In genomic region chr12:106113042-106113441, GRCh38 we compare ENCODE assay signal across 8 cellular contexts. TPM values are rescaled to one million over a fixed set of nuclear protein-coding genes. Genes with fewer than 3 reads are reported as not detected.
A peak's percentile ranks its signal among the peaks of the same experiment; 100 is the strongest.
DNase-seq lines count a peak whose midpoint lies in the region; ATAC-seq, FAIRE-seq and TF ChIP-seq lines count a peak whose summit lies in the region.

No MANE protein-coding gene starts in this region.

- no peak overlapping the region for H2AFZ ChIP-seq in IMR-90 (replicated peaks; ENCODE audit: low read length, poor library complexity)
- H2AFZ ChIP-seq in K562 (ENCODE audit: low read depth, low read length): no peak overlapping the region

- peak overlapping the region; percentile 53 for H2BK120ac ChIP-seq in IMR-90 (ENCODE audit: low read depth, low read length)

- peak overlapping the region; percentile 67; the same call in 1 of the 2 replicates for H2AK5ac ChIP-seq in IMR-90 (ENCODE audit: low read depth, low read length)

- H3K27me3 Mint-ChIP-seq in natural killer cell treated with Interleukin-12 subunit alpha and Interleukin-12 subunit beta and Interleukin-15 and Interleukin-18, amount 100 ng/mL, for 72 hours: peaks cover 0 to 12% of the 10 kb centered on the region in 2 donors

- in situ Hi-C loops in IMR-90 (cut with MboI; ENCODE audit: low sequenced_read_pairs) (no loop called here), K562 (cut with MboI) (no loop called here)

- no peak overlapping the region for H2BK20ac ChIP-seq in IMR-90 (ENCODE audit: low read depth, low read length)

- TF ChIP-seq RAD21 in IMR-90 (IDR thresholded peaks at IDR 0.05; ENCODE audit: low read length) (no peak), K562 (CRISPR knock-in tag; conservative IDR thresholded peaks at IDR 0.05 in 1 of 2, IDR thresholded peaks at IDR 0.05 in 1 of 2) (no peak)

- CTCF ChIA-PET in IMR-90 (lab: Yijun Ruan, JAX): interaction anchor here (1.0 kb wide), 1 partner anchor 17 kb away, joined by 3 read pairs; no protein-coding TSS in a partner anchor
- CTCF ChIA-PET in K562 (lab: Yijun Ruan, JAX; ENCODE audit: low intra/inter-chr PET ratio): no interaction called here

- H3K4me1 Mint-ChIP-seq in natural killer cell treated with Interleukin-12 subunit alpha and Interleukin-12 subunit beta and Interleukin-15 and Interleukin-18, amount 100 ng/mL, for 72 hours (ENCODE audit: low read depth in 2 of 2): peaks cover 7 to 20% of the 10 kb centered on the region in 2 donors

- 49% methylated on average over 3 of the region's 6 CpGs; no CpG with 5 or more reads in 1 of the 2 experiments for WGBS in IMR-90 (ENCODE audit: extremely low coverage in 2 of 2, insufficient read length in 1 of 2), 2 experiments
- 0% methylated on average over 6 of the region's 6 CpGs for whole genome bisulfite sequencing in K562 (ENCODE audit: insufficient coverage, low coverage, missing lambda C conversion rate)

- H3K27ac ChIP-seq in IMR-90 (ENCODE audit: insufficient read depth, low read length) (no peak overlapping the region), K562 (ENCODE audit: extremely low read depth, low read depth, low read length) (no peak overlapping the region)

- H3K56ac ChIP-seq in IMR-90 (ENCODE audit: extremely low read depth, insufficient read depth, low read length): no peak overlapping the region

- peak overlapping the region; percentile 18 to 48; a peak in 1 of 4 replicates for H4K8ac ChIP-seq in IMR-90 (ENCODE audit: low read depth in 2 of 2, low read length in 2 of 2)

- 0 out of 2 replicates have a peak, but pooled peaks have one; percentile 5 for ATAC-seq in IMR-90 (ENCODE audit: low read depth)
- no peak for ATAC-seq in K562
- peak; percentile 71 to 80 for ATAC-seq in natural killer cell treated with Interleukin-12 subunit alpha and Interleukin-12 subunit beta and Interleukin-15 and Interleukin-18, amount 100 ng/mL, for 72 hours
- no peak for ATAC-seq in HG03095 (IDR thresholded peaks at IDR 0.05; ENCODE audit: unreplicated experiment)

- H3K36me3 ChIP-seq in IMR-90 (ENCODE audit: control insufficient read depth, insufficient read depth, low read length): no peaks in the 10 kb centered on the region
- no peaks in the 10 kb centered on the region for H3K36me3 ChIP-seq in K562 (ENCODE audit: control insufficient read depth, insufficient read depth, low read length)

- peaks cover 12 to 74% of the 10 kb centered on the region in 2 experiments; a peak in 3 of 4 replicates for H3K79me1 ChIP-seq in IMR-90 (ENCODE audit: low read depth in 1 of 2, low read length in 2 of 2)

- H3K4me2 ChIP-seq in IMR-90 (ENCODE audit: low read depth, low read length) (no peak overlapping the region), K562 (ENCODE audit: insufficient read depth, low read length) (no peak overlapping the region)

- H4K91ac ChIP-seq in IMR-90 (ENCODE audit: insufficient read depth, low read depth, low read length): 0 out of 2 replicates have a peak overlapping the region, but pooled peaks have one; percentile 49

- H4K20me1 ChIP-seq in IMR-90 (ENCODE audit: insufficient read depth, low read length) (peaks cover 27% of the 10 kb centered on the region), K562 (replicated peaks; ENCODE audit: control insufficient read depth, insufficient read depth, low read length) (no peaks in the 10 kb centered on the region; the same call in 1 of the 2 replicates)

- H3K27ac Mint-ChIP-seq in natural killer cell treated with Interleukin-12 subunit alpha and Interleukin-12 subunit beta and Interleukin-15 and Interleukin-18, amount 100 ng/mL, for 72 hours: peak overlapping the region; percentile 78 to 79

- H3K4me3 Mint-ChIP-seq in natural killer cell treated with Interleukin-12 subunit alpha and Interleukin-12 subunit beta and Interleukin-15 and Interleukin-18, amount 100 ng/mL, for 72 hours: peak overlapping the region; percentile 76

- no peak overlapping the region for H3K23ac ChIP-seq in IMR-90 (ENCODE audit: low read depth, low read length)

- H3K4ac ChIP-seq in IMR-90 (ENCODE audit: low read depth, low read length): peak overlapping the region; percentile 66

- no peak overlapping the region for H4K5ac ChIP-seq in IMR-90 (ENCODE audit: low read depth, low read length)

- H3K18ac ChIP-seq in IMR-90 (ENCODE audit: low read depth, low read length): no peak overlapping the region

- BruUV-seq in IMR-90 (replicated peaks; lab: Mats Ljungman, UMichigan) (no TSS peak), K562 (replicated peaks; lab: Mats Ljungman, UMichigan) (no TSS peak)

- H3K36me3 Mint-ChIP-seq in natural killer cell treated with Interleukin-12 subunit alpha and Interleukin-12 subunit beta and Interleukin-15 and Interleukin-18, amount 100 ng/mL, for 72 hours: no peaks in the 10 kb centered on the region

- H3K9ac ChIP-seq in IMR-90 (ENCODE audit: low read depth, low read length) (no peak overlapping the region), K562 (ENCODE audit: insufficient read depth in 1 of 2, low read depth in 2 of 2, low read length in 2 of 2) (no peak overlapping the region)

- no peaks in the 10 kb centered on the region for H3K27me3 ChIP-seq in IMR-90 (ENCODE audit: control insufficient read depth, insufficient read depth, low read length)
- peaks cover 2 to 5% of the 10 kb centered on the region in 2 experiments; a peak in 2 of 5 replicates for H3K27me3 ChIP-seq in K562 (ENCODE audit: control insufficient read depth in 2 of 2, insufficient read depth in 2 of 2, low read length in 2 of 2)

- H3K9me3 ChIP-seq in IMR-90 (ENCODE audit: control insufficient read depth, insufficient read depth, low read length): no peaks in the 10 kb centered on the region
- no peaks in the 10 kb centered on the region for H3K9me3 ChIP-seq in K562 (replicated peaks; ENCODE audit: control insufficient read depth, insufficient read depth, low read depth, low read length)

- TF ChIP-seq POLR2A in IMR-90 (IDR thresholded peaks at IDR 0.05; ENCODE audit: low read depth, low read length) (no peak), K562 (conservative IDR thresholded peaks at IDR 0.05) (no peak)

- H3K4me3 ChIP-seq in AG10803 (ENCODE audit: low read length): no peak overlapping the region
- H3K4me3 ChIP-seq in IMR-90 (ENCODE audit: insufficient read depth, low read depth, low read length): no peak overlapping the region
- no peak overlapping the region for H3K4me3 ChIP-seq in K562

- H2BK5ac ChIP-seq in IMR-90 (ENCODE audit: low read depth, low read length, poor library complexity, severe bottlenecking): no peak overlapping the region

- dilution Hi-C loops in IMR-90 (cut with HindIII; ENCODE audit: low sequenced_read_pairs, unreplicated experiment): no loop called here

- intact Hi-C loops in IMR-90 (cut with micrococcal nuclease) (no loop called here), K562 (cut with micrococcal nuclease) (no loop called here)

- DNase-seq in AG10803 (ENCODE audit: low read depth) (peak; percentile 68), IMR-90 (peak; percentile 68), K562 (ENCODE audit: extremely low read depth in 1 of 4, low spot score in 3 of 4) (no peak), DMS53 (lab: John Stamatoyannopoulos, UW) (no peak), SHP77 (lab: John Stamatoyannopoulos, UW) (no peak), ecto neural progenitor cell (ENCODE audit: low spot score) (no peak)
- no peak for DNase-seq in natural killer cell treated with Interleukin-12 subunit alpha and Interleukin-12 subunit beta and Interleukin-15 and Interleukin-18, amount 100 ng/mL, for 72 hours (ENCODE audit: low spot score)

- no peaks in the 10 kb centered on the region for H3K9me3 Mint-ChIP-seq in natural killer cell treated with Interleukin-12 subunit alpha and Interleukin-12 subunit beta and Interleukin-15 and Interleukin-18, amount 100 ng/mL, for 72 hours

- peak overlapping the region; percentile 51; the same call in 1 of the 2 replicates for H3K14ac ChIP-seq in IMR-90 (replicated peaks; ENCODE audit: low read depth, low read length)

- H3K4me1 ChIP-seq in IMR-90 (ENCODE audit: control insufficient read depth, insufficient read depth, low read length) (peaks cover 31% of the 10 kb centered on the region), K562 (replicated peaks in 1 of 2; ENCODE audit: control insufficient read depth in 2 of 2, insufficient read depth in 2 of 2, low read length in 2 of 2) (no peaks in the 10 kb centered on the region)

- H2BK15ac ChIP-seq in IMR-90 (ENCODE audit: low read depth, low read length): 0 out of 3 replicates have a peak overlapping the region, but pooled peaks have one; percentile 28

- H2AK9ac ChIP-seq in IMR-90 (replicated peaks; ENCODE audit: low read depth, low read length, poor library complexity): no peak overlapping the region

- FAIRE-seq in K562 (lab: Jason Lieb, UNC): no peak

- POLR2A ChIA-PET in IMR-90 (lab: Charles Lee; ENCODE audit: unreplicated experiment) (no interaction called here), K562 (lab: Yijun Ruan, JAX) (interaction anchor here (0.6 to 1.1 kb wide), 3 partner anchors 11 to 394 kb away, joined by 3 to 5 read pairs (median 3); no protein-coding TSS in a partner anchor)

- TF ChIP-seq CTCF in AG10803 (conservative IDR thresholded peaks at IDR 0.05; ENCODE audit: low read length): no peak
- TF ChIP-seq CTCF in IMR-90 (conservative IDR thresholded peaks at IDR 0.05; ENCODE audit: low read depth, low read length): no peak
- TF ChIP-seq CTCF in K562 (IDR thresholded peaks at IDR 0.05 in 2 of 3, conservative IDR thresholded peaks at IDR 0.05 in 1 of 3; ENCODE audit: insufficient read depth in 2 of 3, low read depth in 1 of 3, low read length in 3 of 3): no peak

- H3K9me1 ChIP-seq in IMR-90 (ENCODE audit: insufficient read depth, low read length) (peaks cover 26% of the 10 kb centered on the region), K562 (ENCODE audit: control insufficient read depth, insufficient read depth, low read length) (no peaks in the 10 kb centered on the region)

- TF ChIP-seq EP300 in K562 (IDR thresholded peaks at IDR 0.05; ENCODE audit: low read length): no peak

- H3K79me2 ChIP-seq in K562 (ENCODE audit: control insufficient read depth, insufficient read depth, low read length): no peaks in the 10 kb centered on the region

RNA-seq across cellular contexts. Expression of gene NUAK1, which starts 25.7 kb away (rescaled TPM):
- 8.8 and 8.9 TPM in 2 replicates for total RNA-seq in IMR-90 (2012; rRNA removed)
- 4.8 and 4.9 TPM in 2 replicates for polyA plus RNA-seq in IMR-90 (2012; rRNA removed)
- 3.0 and 3.1 TPM in 2 replicates for polyA plus RNA-seq in IMR-90 (2012; cell fraction: cytosol; rRNA removed)
- polyA plus RNA-seq in IMR-90 (2012; cell fraction: nucleus; rRNA removed; ENCODE audit: low replicate concordance): 4.5 and 10.4 TPM in 2 replicates
- not detected in 2 replicates for total RNA-seq in K562 (2011; cell fraction: chromatin; rRNA removed; ENCODE audit: low replicate concordance)
- total RNA-seq in K562 (2011; cell fraction: nucleolus; rRNA removed): not detected in 2 replicates
- not detected in 2 replicates for total RNA-seq in K562 (2011; cell fraction: nucleoplasm; rRNA removed)
- not detected in 2 replicates for total RNA-seq in K562 (2014; rRNA removed)
- not detected in 2 replicates for total RNA-seq in K562 (2014; rRNA removed; fragmentation: Illumina TruSeq; extraction: Trizol)
- total RNA-seq in K562 (2015; rRNA removed; fragmentation: Illumina TruSeq; extraction: Trizol): not detected in 2 replicates
- total RNA-seq in K562 (2021): 0.02 TPM in 2 replicates
- not detected in 2 replicates for polyA plus RNA-seq in K562 (2011; rRNA removed)
- polyA plus RNA-seq in K562 (2011; cell fraction: cytosol; rRNA removed): 0.22 TPM in 1 of 2 replicates, not detected in the other
- polyA plus RNA-seq in K562 (2011; cell fraction: nucleus; rRNA removed): not detected in 2 replicates
- not detected in 2 replicates for polyA plus RNA-seq in K562 (2012)
- not detected in 2 replicates for polyA plus RNA-seq in K562 (2014; fragmentation: Illumina TruSeq; extraction: Trizol)
- polyA plus RNA-seq in K562 (2014; fragmentation: Nextera tagmentation; extraction: Ambion mirVana): not detected
- not detected in 2 replicates for polyA plus RNA-seq in K562 (2014; rRNA removed)
- not detected in 2 replicates for polyA minus RNA-seq in K562 (2011; rRNA and poly(A)+ RNA removed)
- not detected in 2 replicates for polyA minus RNA-seq in K562 (2011; cell fraction: cytosol; rRNA and poly(A)+ RNA removed)
- not detected in 2 replicates for polyA minus RNA-seq in K562 (2011; cell fraction: nucleus; rRNA and poly(A)+ RNA removed)
- total RNA-seq in natural killer cell treated with Interleukin-12 subunit alpha and Interleukin-12 subunit beta and Interleukin-15 and Interleukin-18, amount 100 ng/mL, for 72 hours: 1 to 10 TPM in 1 of 2 donors, under 1 TPM in 1; 0.05 to 1.6 TPM

Comparison
In these comparisons a context has a peak if more than half of its experiments do, and no peak if none do; other contexts are left out.
1. DNase-seq: peak in AG10803 (single experiment) and IMR-90 (single experiment); none in K562 (0 of 4), natural killer cell treated with Interleukin-12 subunit alpha and Interleukin-12 subunit beta and Interleukin-15 and Interleukin-18, amount 100 ng/mL, for 72 hours (single experiment), DMS53 (single experiment), SHP77 (0 of 2) and ecto neural progenitor cell (single experiment).
2. ATAC-seq: peak in IMR-90 (single experiment) and natural killer cell treated with Interleukin-12 subunit alpha and Interleukin-12 subunit beta and Interleukin-15 and Interleukin-18, amount 100 ng/mL, for 72 hours (2 of 2); none in K562 (single experiment) and HG03095 (single experiment).